8 cellular contexts compared by ENCODE assay signal in the genomic region with DNA sequence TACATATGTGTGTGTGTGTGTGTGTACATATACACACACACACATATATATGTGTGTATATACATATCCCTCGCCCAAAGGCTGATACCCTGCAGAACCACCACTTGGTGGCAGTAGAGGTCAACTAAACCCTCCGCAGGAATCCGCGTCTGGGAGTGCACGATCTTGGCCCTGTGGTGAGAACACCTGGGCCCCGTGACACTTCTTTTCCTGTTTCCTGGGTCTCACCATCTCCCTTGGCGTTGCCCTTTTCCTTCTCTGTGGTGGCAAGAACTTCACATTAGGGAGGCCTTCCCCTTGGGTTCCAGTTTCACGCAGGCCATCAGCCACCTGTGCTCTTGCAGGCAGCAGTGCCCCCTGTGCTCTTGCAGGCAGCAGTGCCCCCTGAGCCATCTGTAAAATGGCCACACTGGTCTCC.
A peak's percentile ranks its signal among the peaks of the same experiment; 100 is the strongest.
DNase-seq lines count a peak whose midpoint lies in the region; ATAC-seq and TF ChIP-seq lines count a peak whose summit lies in the region.

No MANE protein-coding gene starts in this region.

- TF ChIP-seq CTCF in astrocyte of the spinal cord (IDR thresholded peaks at IDR 0.05; ENCODE audit: low read depth, low read length), result peak; percentile 79

- no peak overlapping the region for H3K4me3 Mint-ChIP-seq in T-helper 2 cell treated with Interferon-gamma antibody and Interleukin-4, amounts not matched to agents 5 μg/mL and 100 μg/mL, for 36 hours

- peak; percentile 27 for DNase-seq in NK-92 treated with Interleukin-12 subunit alpha and Interleukin-12 subunit beta, amount 100 ng/mL, for 24 hours (lab: John Stamatoyannopoulos, UW)
- DNase-seq in NK-92 (lab: John Stamatoyannopoulos, UW; ENCODE audit: unreplicated experiment) (no peak), NCI-H128 (lab: John Stamatoyannopoulos, UW; ENCODE audit: unreplicated experiment) (peak; percentile 31), astrocyte of the spinal cord (ENCODE audit: low read depth, low spot score) (peak; percentile 68), iPS-NIHi11 (ENCODE audit: low spot score) (peak; percentile 75)
- DNase-seq in T-helper 2 cell treated with Interferon-gamma antibody and Interleukin-4, amounts not matched to agents 5 μg/mL and 100 μg/mL, for 36 hours (ENCODE audit: low spot score), result peak; percentile 54
- peak; percentile 74 for DNase-seq in stimulated activated CD4-positive, alpha-beta T cell treated with anti-CD3 and anti-CD28 coated beads, Interleukin-15, amount 100 ng/mL, for 24 hours

- in situ Hi-C loops in astrocyte of the spinal cord (cut with HindIII; ENCODE audit: low sequenced_read_pairs), result no loop called here

- H3K36me3 Mint-ChIP-seq in T-helper 2 cell treated with Interferon-gamma antibody and Interleukin-4, amounts not matched to agents 5 μg/mL and 100 μg/mL, for 36 hours (ENCODE audit: low read depth), result no peaks in the 10 kb centered on the region

- H3K4me3 ChIP-seq in astrocyte of the spinal cord (ENCODE audit: low read depth, low read length), result no peak overlapping the region

- H3K4me1 Mint-ChIP-seq in T-helper 2 cell treated with Interferon-gamma antibody and Interleukin-4, amounts not matched to agents 5 μg/mL and 100 μg/mL, for 36 hours (ENCODE audit: low read depth), result peaks cover 17% of the 10 kb centered on the region

- no peaks in the 10 kb centered on the region for H3K9me3 Mint-ChIP-seq in T-helper 2 cell treated with Interferon-gamma antibody and Interleukin-4, amounts not matched to agents 5 μg/mL and 100 μg/mL, for 36 hours

- peaks cover 37% of the 10 kb centered on the region for H3K27me3 Mint-ChIP-seq in T-helper 2 cell treated with Interferon-gamma antibody and Interleukin-4, amounts not matched to agents 5 μg/mL and 100 μg/mL, for 36 hours (ENCODE audit: low read depth)

- ATAC-seq in HG02798 (IDR thresholded peaks at IDR 0.05; ENCODE audit: poor library complexity, unreplicated experiment), result peak; percentile 87

- no peak overlapping the region for H3K27ac Mint-ChIP-seq in T-helper 2 cell treated with Interferon-gamma antibody and Interleukin-4, amounts not matched to agents 5 μg/mL and 100 μg/mL, for 36 hours
